ENCODE assay signal across 1 cellular context in the genomic region with DNA sequence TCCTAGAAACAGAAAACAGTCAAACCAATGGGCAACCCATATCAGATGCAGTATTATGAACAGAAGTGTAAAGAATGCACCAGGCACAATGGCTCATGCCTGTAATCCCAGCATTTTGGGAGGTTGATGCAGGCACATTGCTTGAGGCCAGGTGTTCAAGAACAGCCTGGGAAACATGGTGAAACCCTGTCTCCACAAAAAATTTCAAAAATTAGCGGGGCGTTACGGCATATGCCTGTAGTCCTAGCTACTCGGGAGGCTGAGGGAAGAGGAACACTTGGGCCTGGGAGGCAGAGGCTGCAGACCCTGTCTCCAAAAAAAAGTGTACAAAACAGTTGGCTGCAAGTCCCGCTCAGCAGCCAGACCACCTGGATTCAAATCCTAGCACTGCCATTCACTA.
TF ChIP-seq lines count a peak whose summit lies in the region.

No MANE protein-coding gene starts in this region.

TF ChIP-seq in IMR-90, 13 proteins besides CTCF, POLR2A, EP300 and RAD21:
- TF ChIP-seq CHD1 (IDR thresholded peaks at IDR 0.05; ENCODE audit: low read depth, low read length) (no peak), RCOR1 (IDR thresholded peaks at IDR 0.05; ENCODE audit: insufficient replicate concordance, low read length) (no peak), BHLHE40 (IDR thresholded peaks at IDR 0.05; ENCODE audit: low read depth, low read length) (no peak), NFE2L2 (IDR thresholded peaks at IDR 0.05; ENCODE audit: low read depth, low read length) (no peak), MAZ (IDR thresholded peaks at IDR 0.05; ENCODE audit: borderline replicate concordance, low read depth, low read length) (no peak), FOS (IDR thresholded peaks at IDR 0.05; ENCODE audit: low read depth, low read length) (no peak), CEBPB (IDR thresholded peaks at IDR 0.05; ENCODE audit: low read depth, low read length) (no peak), MXI1 (IDR thresholded peaks at IDR 0.05; ENCODE audit: borderline replicate concordance, low read depth, low read length) (no peak), MAFK (IDR thresholded peaks at IDR 0.05; ENCODE audit: low read depth, low read length) (no peak), RFX5 (IDR thresholded peaks at IDR 0.05; ENCODE audit: low read depth, low read length) (no peak), SMC3 (IDR thresholded peaks at IDR 0.05; ENCODE audit: low read depth, low read length) (no peak)
- TF ChIP-seq, protein P1, sequence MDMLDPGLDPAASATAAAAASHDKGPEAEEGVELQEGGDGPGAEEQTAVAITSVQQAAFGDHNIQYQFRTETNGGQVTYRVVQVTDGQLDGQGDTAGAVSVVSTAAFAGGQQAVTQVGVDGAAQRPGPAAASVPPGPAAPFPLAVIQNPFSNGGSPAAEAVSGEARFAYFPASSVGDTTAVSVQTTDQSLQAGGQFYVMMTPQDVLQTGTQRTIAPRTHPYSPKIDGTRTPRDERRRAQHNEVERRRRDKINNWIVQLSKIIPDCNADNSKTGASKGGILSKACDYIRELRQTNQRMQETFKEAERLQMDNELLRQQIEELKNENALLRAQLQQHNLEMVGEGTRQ (IDR thresholded peaks at IDR 0.05; ENCODE audit: low read depth, low read length), result no peak
- TF ChIP-seq, protein P2, sequence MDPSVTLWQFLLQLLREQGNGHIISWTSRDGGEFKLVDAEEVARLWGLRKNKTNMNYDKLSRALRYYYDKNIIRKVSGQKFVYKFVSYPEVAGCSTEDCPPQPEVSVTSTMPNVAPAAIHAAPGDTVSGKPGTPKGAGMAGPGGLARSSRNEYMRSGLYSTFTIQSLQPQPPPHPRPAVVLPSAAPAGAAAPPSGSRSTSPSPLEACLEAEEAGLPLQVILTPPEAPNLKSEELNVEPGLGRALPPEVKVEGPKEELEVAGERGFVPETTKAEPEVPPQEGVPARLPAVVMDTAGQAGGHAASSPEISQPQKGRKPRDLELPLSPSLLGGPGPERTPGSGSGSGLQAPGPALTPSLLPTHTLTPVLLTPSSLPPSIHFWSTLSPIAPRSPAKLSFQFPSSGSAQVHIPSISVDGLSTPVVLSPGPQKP (IDR thresholded peaks at IDR 0.05; ENCODE audit: borderline replicate concordance, low read depth, low read length), result no peak
